15 cellular contexts compared by ENCODE assay signal in genomic region chr10:78804356-78805032, GRCh38.
DNase-seq lines count a peak whose midpoint lies in the region; ATAC-seq and TF ChIP-seq lines count a peak whose summit lies in the region.
"Had no signal": no experiment of that assay in that cellular context is flagged by ENCODE, and none has a peak within 500 bp of the region (broad histone marks: within the 10 kb centered on the region; RNA-seq: fewer than 3 reads in every experiment).

No MANE protein-coding gene starts in this region.

- peak overlapping the region; percentile 40 for H3K14ac ChIP-seq in neuronal stem cell (ENCODE audit: low read length)

- H3K4me3 ChIP-seq in SK-N-SH (ENCODE audit: low read depth in 2 of 2, low read length in 1 of 2), result no peak overlapping the region
- H3K4me3 ChIP-seq in neuronal stem cell (ENCODE audit: low read length in 2 of 2), result no peak overlapping the region
- no peak overlapping the region for H3K4me3 ChIP-seq in uterus

- H3K9ac ChIP-seq in SK-N-SH, result no peak overlapping the region; the same call in 1 of the 2 replicates
- no peak overlapping the region for H3K9ac ChIP-seq in neuronal stem cell (ENCODE audit: low read depth, low read length, poor library complexity)

- H3K4ac ChIP-seq in neuronal stem cell (ENCODE audit: low read length), result no peak overlapping the region

- no peak overlapping the region for H4K91ac ChIP-seq in neuronal stem cell (ENCODE audit: low read depth, low read length, poor library complexity)

- peak; percentile 50 for DNase-seq in SK-N-SH
- peak; percentile 85 for DNase-seq in cardiac septum (ENCODE audit: low spot score)
- no peak for DNase-seq in neuronal stem cell (ENCODE audit: low spot score)
- DNase-seq in uterus, result peak in 1 of 2 donors; percentile 73
- DNase-seq in activated gamma-delta T cell treated with Interleukin-2 at 50 U/mL for 16 hours, result no peak
- DNase-seq in SK-N-DZ (ENCODE audit: low spot score), result no peak
- DNase-seq: activated CD4-positive, CD25-positive, alpha-beta regulatory T cell treated with anti-CD3 and anti-CD28 coated beads, Interleukin-2, amount 50 U/mL, for 72 hours; activated T-cell treated with anti-CD3 and anti-CD28 coated beads, Interleukin-2, amount 50 U/mL, for 48 hours; erythroblast; NCI-H1417; stimulated activated CD4-positive, alpha-beta T cell treated with anti-CD3 and anti-CD28 coated beads, Interleukin-1b, Interleukin-23, amount 100 ng/mL, for 48 hours; SW 1271 had no signal

- H2AFZ ChIP-seq in SK-N-SH (ENCODE audit: low read depth) (no peak overlapping the region), neuronal stem cell (ENCODE audit: low read length) (no peak overlapping the region)

- peak overlapping the region; percentile 50 for H2BK15ac ChIP-seq in neuronal stem cell (ENCODE audit: low read length)

- peak overlapping the region; percentile 88 to 100 for H3K27ac ChIP-seq in SK-N-SH (ENCODE audit: low read depth in 2 of 2, low read length in 1 of 2)
- no peak overlapping the region for H3K27ac ChIP-seq in neuronal stem cell (replicated peaks; ENCODE audit: low read length)
- peak overlapping the region; percentile 87 to 88 for H3K27ac ChIP-seq in uterus

- no peak for ATAC-seq in GM21825 (IDR thresholded peaks at IDR 0.05; ENCODE audit: unreplicated experiment)
- ATAC-seq: HepG2; stimulated activated effector memory CD8-positive, alpha-beta T cell treated with anti-CD3 and anti-CD28 coated beads, Interleukin-12 subunit alpha, Interleukin-12 subunit beta, amount 100 ng/mL, for 72 hours had no signal

- no peaks in the 10 kb centered on the region for H3K79me2 ChIP-seq in SK-N-SH (ENCODE audit: insufficient read depth)

- H3K23ac ChIP-seq in neuronal stem cell (ENCODE audit: low read depth, low read length, poor library complexity), result peak overlapping the region; percentile 60

- no peak for TF ChIP-seq EP300 in SK-N-SH (IDR thresholded peaks at IDR 0.05; ENCODE audit: borderline replicate concordance in 1 of 2, low read depth in 1 of 2, low read length in 1 of 2)

- no peaks in the 10 kb centered on the region for H3K36me3 ChIP-seq in SK-N-SH (replicated peaks in 1 of 2; ENCODE audit: control insufficient read depth in 1 of 2, insufficient read depth in 2 of 2, low read length in 1 of 2)
- no peaks in the 10 kb centered on the region for H3K36me3 ChIP-seq in neuronal stem cell (replicated peaks in 1 of 2; ENCODE audit: control insufficient read depth in 2 of 2, insufficient read depth in 2 of 2, low read length in 2 of 2)
- no peaks in the 10 kb centered on the region for H3K36me3 ChIP-seq in uterus

- no peaks in the 10 kb centered on the region for H3K9me2 ChIP-seq in SK-N-SH

- peaks cover 17% of the 10 kb centered on the region for H3F3A ChIP-seq in SK-N-SH (replicated peaks; ENCODE audit: insufficient read depth)

- WGBS in SK-N-SH (ENCODE audit: low lambda C conversion rate), result 72% methylated on average over 7 of the region's 7 CpGs
- no CpG with 5 or more reads among the region's 7 CpGs for WGBS in neuronal stem cell (ENCODE audit: extremely low coverage in 2 of 2, insufficient read length in 2 of 2, insufficient replicate concordance in 1 of 2), 2 donors

- H2AK5ac ChIP-seq in neuronal stem cell (ENCODE audit: low read depth, low read length), result peak overlapping the region; percentile 54

- H3K18ac ChIP-seq in neuronal stem cell (ENCODE audit: low read length), result peak overlapping the region; percentile 59

- CTCF ChIA-PET in SK-N-SH (lab: Yijun Ruan, JAX), result interaction anchor here (1.0 to 2.0 kb wide), 4 partner anchors 12 to 52 kb away, joined by 3 to 7 read pairs (median 4); no protein-coding TSS in a partner anchor

- H3K4me1 ChIP-seq in SK-N-SH (ENCODE audit: control insufficient read depth in 1 of 2, insufficient read depth in 2 of 2, low read depth in 1 of 2, low read length in 1 of 2), result peaks cover 22 to 95% of the 10 kb centered on the region in 2 experiments
- peaks cover 0 to 3% of the 10 kb centered on the region in 2 donors for H3K4me1 ChIP-seq in neuronal stem cell (ENCODE audit: control insufficient read depth in 2 of 2, insufficient read depth in 1 of 2, low read depth in 1 of 2, low read length in 2 of 2)
- H3K4me1 ChIP-seq in uterus, result peaks cover 14 to 31% of the 10 kb centered on the region in 2 donors

- H4K8ac ChIP-seq in neuronal stem cell (ENCODE audit: low read depth, low read length), result no peak overlapping the region

- H2BK5ac ChIP-seq in neuronal stem cell (ENCODE audit: low read length), result no peak overlapping the region

- TF ChIP-seq RAD21 in SK-N-SH (IDR thresholded peaks at IDR 0.05; ENCODE audit: low read length), result peak; percentile 13; the same call in 1 of the 2 replicates

- POLR2A ChIA-PET in SK-N-SH (lab: Yijun Ruan, JAX), result interaction anchor here (1.3 kb wide), 1 partner anchor 59 kb away, joined by 3 read pairs; no protein-coding TSS in a partner anchor

- no peak for TF ChIP-seq POLR2A in uterus (IDR thresholded peaks at IDR 0.05)

- no peak for TF ChIP-seq CTCF in SK-N-SH (IDR thresholded peaks at IDR 0.05)
- no peak for TF ChIP-seq CTCF in uterus (IDR thresholded peaks at IDR 0.05)

- no peaks in the 10 kb centered on the region for H3K79me1 ChIP-seq in neuronal stem cell (ENCODE audit: low read depth, low read length)

- intact Hi-C loops in cardiac septum (cut with DNase I) (loop anchor here (5.0 kb wide), 1 partner anchor 168 kb away; no protein-coding TSS in a partner anchor), uterus (cut with DNase I; ENCODE audit: low total_unique reads) (no loop called here)

- no peak overlapping the region for H2BK120ac ChIP-seq in neuronal stem cell (ENCODE audit: low read depth, low read length)

- H3K4me2 ChIP-seq in SK-N-SH, result peak overlapping the region; percentile 49; the same call in 1 of the 2 replicates
- H3K4me2 ChIP-seq in neuronal stem cell (ENCODE audit: insufficient read depth, low read length, poor library complexity, severe bottlenecking), result no peak overlapping the region

- H4K20me1 ChIP-seq in SK-N-SH (ENCODE audit: insufficient read depth), result no peaks in the 10 kb centered on the region

- no peaks in the 10 kb centered on the region for H3K27me3 ChIP-seq in SK-N-SH (ENCODE audit: insufficient read depth)
- H3K27me3 ChIP-seq in neuronal stem cell (ENCODE audit: control insufficient read depth in 3 of 3, insufficient read depth in 3 of 3, low read depth in 1 of 3, low read length in 3 of 3), result peaks cover 0 to 33% (median 0%) of the 10 kb centered on the region in 3 experiments
- no peaks in the 10 kb centered on the region for H3K27me3 ChIP-seq in uterus

- H3K9me3 ChIP-seq in SK-N-SH (no peaks in the 10 kb centered on the region), neuronal stem cell (replicated peaks in 1 of 2; ENCODE audit: control insufficient read depth in 2 of 2, insufficient read depth in 1 of 2, low read depth in 1 of 2, low read length in 2 of 2) (no peaks in the 10 kb centered on the region), uterus (no peaks in the 10 kb centered on the region)

- H2BK12ac ChIP-seq in neuronal stem cell (ENCODE audit: low read length), result peak overlapping the region; percentile 63

TF ChIP-seq in SK-N-SH, 30 proteins besides CTCF, POLR2A, EP300 and RAD21 (continues in another document):
- TF ChIP-seq, protein P1, sequence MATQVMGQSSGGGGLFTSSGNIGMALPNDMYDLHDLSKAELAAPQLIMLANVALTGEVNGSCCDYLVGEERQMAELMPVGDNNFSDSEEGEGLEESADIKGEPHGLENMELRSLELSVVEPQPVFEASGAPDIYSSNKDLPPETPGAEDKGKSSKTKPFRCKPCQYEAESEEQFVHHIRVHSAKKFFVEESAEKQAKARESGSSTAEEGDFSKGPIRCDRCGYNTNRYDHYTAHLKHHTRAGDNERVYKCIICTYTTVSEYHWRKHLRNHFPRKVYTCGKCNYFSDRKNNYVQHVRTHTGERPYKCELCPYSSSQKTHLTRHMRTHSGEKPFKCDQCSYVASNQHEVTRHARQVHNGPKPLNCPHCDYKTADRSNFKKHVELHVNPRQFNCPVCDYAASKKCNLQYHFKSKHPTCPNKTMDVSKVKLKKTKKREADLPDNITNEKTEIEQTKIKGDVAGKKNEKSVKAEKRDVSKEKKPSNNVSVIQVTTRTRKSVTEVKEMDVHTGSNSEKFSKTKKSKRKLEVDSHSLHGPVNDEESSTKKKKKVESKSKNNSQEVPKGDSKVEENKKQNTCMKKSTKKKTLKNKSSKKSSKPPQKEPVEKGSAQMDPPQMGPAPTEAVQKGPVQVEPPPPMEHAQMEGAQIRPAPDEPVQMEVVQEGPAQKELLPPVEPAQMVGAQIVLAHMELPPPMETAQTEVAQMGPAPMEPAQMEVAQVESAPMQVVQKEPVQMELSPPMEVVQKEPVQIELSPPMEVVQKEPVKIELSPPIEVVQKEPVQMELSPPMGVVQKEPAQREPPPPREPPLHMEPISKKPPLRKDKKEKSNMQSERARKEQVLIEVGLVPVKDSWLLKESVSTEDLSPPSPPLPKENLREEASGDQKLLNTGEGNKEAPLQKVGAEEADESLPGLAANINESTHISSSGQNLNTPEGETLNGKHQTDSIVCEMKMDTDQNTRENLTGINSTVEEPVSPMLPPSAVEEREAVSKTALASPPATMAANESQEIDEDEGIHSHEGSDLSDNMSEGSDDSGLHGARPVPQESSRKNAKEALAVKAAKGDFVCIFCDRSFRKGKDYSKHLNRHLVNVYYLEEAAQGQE (IDR thresholded peaks at IDR 0.05; ENCODE audit: low read depth, low read length), result no peak
- TF ChIP-seq TAF1 (IDR thresholded peaks at IDR 0.05; ENCODE audit: borderline replicate concordance, low read depth, low read length) (no peak), ZBTB33 (IDR thresholded peaks at IDR 0.05; ENCODE audit: borderline replicate concordance, low read depth) (no peak), RCOR1 (IDR thresholded peaks at IDR 0.05; ENCODE audit: low read length) (no peak), GABPA (IDR thresholded peaks at IDR 0.05; ENCODE audit: low read depth) (no peak)

Comparison
In these comparisons a context has a peak if more than half of its experiments do, and no peak if none do; other contexts are left out.
1. DNase-seq: peak in SK-N-SH (single experiment) and cardiac septum (single experiment); none in neuronal stem cell (single experiment), activated gamma-delta T cell treated with Interleukin-2 at 50 U/mL for 16 hours (single experiment) and SK-N-DZ (single experiment).